In the genomic region with DNA sequence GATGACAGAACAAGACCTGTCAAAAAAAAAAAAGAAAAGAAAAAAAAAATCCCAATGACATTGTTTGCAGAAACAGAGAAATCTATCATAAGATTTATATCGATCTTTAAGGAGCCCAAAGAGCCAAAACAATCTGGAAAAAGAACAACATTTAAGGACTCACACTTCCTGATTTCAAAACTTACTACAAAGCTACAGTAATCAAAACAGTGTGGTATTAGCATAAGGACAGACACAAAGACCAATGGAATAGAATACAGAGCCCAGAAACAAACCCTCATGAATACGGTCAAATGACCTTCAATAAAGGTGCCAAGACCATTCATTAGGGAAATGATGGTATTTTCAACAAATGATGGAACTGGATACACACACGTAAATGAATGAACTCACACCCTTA, we compare ENCODE assay signal across 23 cellular contexts. TPM values are rescaled to one million over a fixed set of nuclear protein-coding genes. Genes with fewer than 3 reads are reported as not detected.
A peak's percentile ranks its signal among the peaks of the same experiment; 100 is the strongest.
DNase-seq lines count a peak whose midpoint lies in the region; ATAC-seq, FAIRE-seq and TF ChIP-seq lines count a peak whose summit lies in the region.
"Had no signal": no experiment of that assay in that cellular context is flagged by ENCODE, and none has a peak within 500 bp of the region (broad histone marks: within the 10 kb centered on the region; RNA-seq: fewer than 3 reads in every experiment).

No MANE protein-coding gene starts in this region.

- DNase-seq in D721Med (ENCODE audit: insufficient read length, low spot score) (no peak), endothelial cell (ENCODE audit: low spot score) (no peak), aorta (no peak), NCI-H2227 (lab: John Stamatoyannopoulos, UW; ENCODE audit: unreplicated experiment) (no peak)
- DNase-seq: AML-193; C1 segment of cervical spinal cord; CD4-positive, alpha-beta memory T cell; CD4-positive, CD25-positive, alpha-beta regulatory T cell; CD8-positive, alpha-beta memory T cell; COR-L47; DND-41; EL; GDM1 had no signal

- peak; percentile 66 for FAIRE-seq in D721Med (lab: Jason Lieb, UNC)
- FAIRE-seq: A549, GM12878, GM12892, GM18507 had no signal

- no peak for ATAC-seq in aorta (ENCODE audit: low FRiP score)
- ATAC-seq in HG03442 (IDR thresholded peaks at IDR 0.05; ENCODE audit: unreplicated experiment): no peak
- ATAC-seq: A549, GM12878 had no signal

- peaks cover 7% of the 10 kb centered on the region for H3K27me3 Mint-ChIP-seq in endothelial cell (ENCODE audit: unreplicated experiment)
- H3K27me3 Mint-ChIP-seq: B cell; CD4-positive, alpha-beta memory T cell had no signal

- TF ChIP-seq CTCF in D721Med (IDR thresholded peaks at IDR 0.05; ENCODE audit: insufficient read depth, missing control alignments) (no peak), HEK293 (tag by site-specific recombination; IDR thresholded peaks at IDR 0.05) (no peak), endothelial cell (IDR thresholded peaks at IDR 0.05; ENCODE audit: unreplicated experiment) (no peak)

- 93 to 98% methylated on average over 3 of the region's 3 CpGs for WGBS in aorta, 2 donors

- CTCF ChIA-PET in HEK293 (lab: Yijun Ruan, JAX): interaction anchor here (1.0 to 1.8 kb wide), 2 partner anchors 8 to 274 kb away, joined by 6 to 7 read pairs; no protein-coding TSS in a partner anchor

- peaks cover 6% of the 10 kb centered on the region for H3K4me1 Mint-ChIP-seq in endothelial cell (ENCODE audit: unreplicated experiment)
- H3K4me1 Mint-ChIP-seq: B cell; CD14-positive monocyte; CD4-positive, alpha-beta memory T cell; CD4-positive, CD25-positive, alpha-beta regulatory T cell; CD8-positive, alpha-beta memory T cell had no signal

- H3K4me3 Mint-ChIP-seq in endothelial cell (ENCODE audit: unreplicated experiment): peak overlapping the region; percentile 60
- H3K4me3 Mint-ChIP-seq: B cell; CD14-positive monocyte; CD4-positive, alpha-beta memory T cell; CD4-positive, CD25-positive, alpha-beta regulatory T cell; CD8-positive, alpha-beta memory T cell had no signal

- H3K36me3 Mint-ChIP-seq in endothelial cell (ENCODE audit: low read depth, unreplicated experiment): peaks cover 12% of the 10 kb centered on the region
- H3K36me3 Mint-ChIP-seq: CD14-positive monocyte had no signal

- H3K27ac ChIP-seq in HEK293 (ENCODE audit: extremely low read depth, low read depth, low read length) (no peak overlapping the region), aorta (ENCODE audit: low read depth in 1 of 2, low read length in 2 of 2) (no peak overlapping the region)
- H3K27ac ChIP-seq: 22Rv1, A549, BLaER1 had no signal

- H3K9me3 Mint-ChIP-seq in endothelial cell (ENCODE audit: unreplicated experiment): peaks cover 6% of the 10 kb centered on the region

- H3K4me1 ChIP-seq in HEK293 (ENCODE audit: control insufficient read depth, insufficient read depth, low read length) (no peaks in the 10 kb centered on the region), aorta (ENCODE audit: control insufficient read depth in 1 of 2, insufficient read depth in 2 of 2, low read length in 2 of 2) (no peaks in the 10 kb centered on the region)
- H3K4me1 ChIP-seq: A549 had no signal

- POLR2A ChIA-PET in HEK293 (lab: Yijun Ruan, JAX): no interaction called here

- H3K9me3 ChIP-seq in HEK293 (ENCODE audit: control insufficient read depth, insufficient read depth, low read depth, low read length) (no peaks in the 10 kb centered on the region), aorta (ENCODE audit: control insufficient read depth, low read length) (no peaks in the 10 kb centered on the region)

- H3K4me3 ChIP-seq in HEK293 (ENCODE audit: low read depth, low read length): no peak overlapping the region
- no peak overlapping the region for H3K4me3 ChIP-seq in aorta (ENCODE audit: low read length in 2 of 2)
- H3K4me3 ChIP-seq: A549, BLaER1, GM12878 had no signal

- intact Hi-C loops in aorta (cut with DNase I): no loop called here

- no peaks in the 10 kb centered on the region for H3K27me3 ChIP-seq in aorta (ENCODE audit: control insufficient read depth in 1 of 2, insufficient read depth in 2 of 2, low read length in 1 of 2)
- H3K27me3 ChIP-seq: BLaER1 had no signal

- no peak overlapping the region for H3K27ac Mint-ChIP-seq in endothelial cell (ENCODE audit: unreplicated experiment)
- H3K27ac Mint-ChIP-seq: B cell; CD14-positive monocyte; CD4-positive, CD25-positive, alpha-beta regulatory T cell; CD8-positive, alpha-beta memory T cell had no signal

- H3K36me3 ChIP-seq in HEK293 (ENCODE audit: control insufficient read depth in 2 of 2, insufficient read depth in 1 of 2, low read length in 2 of 2) (no peaks in the 10 kb centered on the region), aorta (ENCODE audit: control insufficient read depth in 1 of 2, insufficient read depth in 2 of 2, low read length in 1 of 2) (no peaks in the 10 kb centered on the region)
- H3K36me3 ChIP-seq: BLaER1 had no signal

TF ChIP-seq in HEK293, 187 proteins besides CTCF, POLR2A, EP300 and RAD21:
- TF ChIP-seq, protein P1, sequence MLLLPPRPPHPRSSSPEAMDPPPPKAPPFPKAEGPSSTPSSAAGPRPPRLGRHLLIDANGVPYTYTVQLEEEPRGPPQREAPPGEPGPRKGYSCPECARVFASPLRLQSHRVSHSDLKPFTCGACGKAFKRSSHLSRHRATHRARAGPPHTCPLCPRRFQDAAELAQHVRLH (tag by site-specific recombination; IDR thresholded peaks at IDR 0.05): peak; percentile 37; the same call in 1 of the 2 replicates
- TF ChIP-seq, protein P2, sequence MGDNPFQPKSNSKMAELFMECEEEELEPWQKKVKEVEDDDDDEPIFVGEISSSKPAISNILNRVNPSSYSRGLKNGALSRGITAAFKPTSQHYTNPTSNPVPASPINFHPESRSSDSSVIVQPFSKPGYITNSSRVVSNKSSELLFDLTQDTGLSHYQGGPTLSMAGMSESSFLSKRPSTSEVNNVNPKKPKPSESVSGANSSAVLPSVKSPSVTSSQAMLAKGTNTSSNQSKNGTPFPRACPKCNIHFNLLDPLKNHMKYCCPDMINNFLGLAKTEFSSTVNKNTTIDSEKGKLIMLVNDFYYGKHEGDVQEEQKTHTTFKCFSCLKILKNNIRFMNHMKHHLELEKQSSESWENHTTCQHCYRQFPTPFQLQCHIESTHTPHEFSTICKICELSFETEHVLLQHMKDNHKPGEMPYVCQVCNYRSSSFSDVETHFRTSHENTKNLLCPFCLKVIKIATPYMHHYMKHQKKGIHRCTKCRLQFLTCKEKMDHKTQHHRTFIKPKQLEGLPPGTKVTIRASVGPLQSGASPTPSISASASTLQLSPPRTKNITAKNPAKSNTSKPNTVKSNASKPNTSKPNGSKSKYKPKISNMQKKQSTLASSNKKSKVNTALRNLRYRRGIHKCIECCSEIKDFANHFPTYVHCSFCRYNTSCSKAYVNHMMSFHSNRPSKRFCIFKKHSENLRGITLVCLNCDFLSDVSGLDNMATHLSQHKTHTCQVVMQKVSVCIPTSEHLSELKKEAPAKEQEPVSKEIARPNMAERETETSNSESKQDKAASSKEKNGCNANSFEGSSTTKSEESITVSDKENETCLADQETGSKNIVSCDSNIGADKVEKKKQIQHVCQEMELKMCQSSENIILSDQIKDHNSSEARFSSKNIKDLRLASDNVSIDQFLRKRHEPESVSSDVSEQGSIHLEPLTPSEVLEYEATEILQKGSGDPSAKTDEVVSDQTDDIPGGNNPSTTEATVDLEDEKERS (tag by site-specific recombination; IDR thresholded peaks at IDR 0.05): peak; percentile 76; the same call in 1 of the 2 replicates
- no peak for TF ChIP-seq YY1 (tag by site-specific recombination; IDR thresholded peaks at IDR 0.05)
- TF ChIP-seq, protein P3, sequence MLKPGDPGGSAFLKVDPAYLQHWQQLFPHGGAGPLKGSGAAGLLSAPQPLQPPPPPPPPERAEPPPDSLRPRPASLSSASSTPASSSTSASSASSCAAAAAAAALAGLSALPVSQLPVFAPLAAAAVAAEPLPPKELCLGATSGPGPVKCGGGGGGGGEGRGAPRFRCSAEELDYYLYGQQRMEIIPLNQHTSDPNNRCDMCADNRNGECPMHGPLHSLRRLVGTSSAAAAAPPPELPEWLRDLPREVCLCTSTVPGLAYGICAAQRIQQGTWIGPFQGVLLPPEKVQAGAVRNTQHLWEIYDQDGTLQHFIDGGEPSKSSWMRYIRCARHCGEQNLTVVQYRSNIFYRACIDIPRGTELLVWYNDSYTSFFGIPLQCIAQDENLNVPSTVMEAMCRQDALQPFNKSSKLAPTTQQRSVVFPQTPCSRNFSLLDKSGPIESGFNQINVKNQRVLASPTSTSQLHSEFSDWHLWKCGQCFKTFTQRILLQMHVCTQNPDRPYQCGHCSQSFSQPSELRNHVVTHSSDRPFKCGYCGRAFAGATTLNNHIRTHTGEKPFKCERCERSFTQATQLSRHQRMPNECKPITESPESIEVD (tag by site-specific recombination; IDR thresholded peaks at IDR 0.05): no peak
- peak; percentile 69 for TF ChIP-seq SETDB1 (IDR thresholded peaks at IDR 0.05; ENCODE audit: insufficient read length, low read length)

RNA-seq across cellular contexts. Expression of a gene that starts 12.2 kb away (rescaled TPM):
- total RNA-seq in endothelial cell (ENCODE audit: unreplicated experiment) (67.3 TPM), aorta (10 to 100 TPM; 59.7 to 64.4 TPM)
- polyA plus RNA-seq in aorta: 100 to 1,000 TPM in 1 of 2 donors, 10 to 100 TPM in 1; 15.4 to 102 TPM

RNA-seq across cellular contexts. Expression of a gene that starts 16.4 kb away (rescaled TPM):
- total RNA-seq in endothelial cell (ENCODE audit: unreplicated experiment) (15.3 TPM), aorta (10 to 100 TPM; 35.2 to 45.3 TPM)
- 10 to 100 TPM; 24.8 to 38.0 TPM for polyA plus RNA-seq in aorta
